ENCODE assay signal across 9 cellular contexts in genomic region chr2:241895732-241896641, GRCh38. TPM values are rescaled to one million over a fixed set of nuclear protein-coding genes. Genes with fewer than 3 reads are reported as not detected.
DNase-seq lines count a peak whose midpoint lies in the region; ATAC-seq and TF ChIP-seq lines count a peak whose summit lies in the region.
"Had no signal": no experiment of that assay in that cellular context is flagged by ENCODE, and none has a peak within 500 bp of the region (broad histone marks: within the 10 kb centered on the region; RNA-seq: fewer than 3 reads in every experiment).

No MANE protein-coding gene starts in this region.

- DNase-seq in DMS 273 (lab: John Stamatoyannopoulos, UW; ENCODE audit: unreplicated experiment), result peak; percentile 40
- no peak for DNase-seq in DMS 273 treated with DMSO at 0.1 percent for 48 hours (lab: John Stamatoyannopoulos, UW)
- peak; percentile 15 for DNase-seq in activated T-cell treated with anti-CD3 and anti-CD28 coated beads, Interleukin-2, amount 50 U/mL, for 1 hour
- peak; percentile 74 for DNase-seq in glutamatergic neuron
- DNase-seq in spleen, result peak; percentile 69
- no peak for DNase-seq in HK-2 (ENCODE audit: unreplicated experiment)

- TF ChIP-seq CTCF in glutamatergic neuron (IDR thresholded peaks at IDR 0.05; ENCODE audit: partially characterized antibody, unreplicated experiment) (no peak), spleen (IDR thresholded peaks at IDR 0.05 in 8 of 11, conservative IDR thresholded peaks at IDR 0.05 in 3 of 11) (no peak)

- WGBS in spleen, 5 donors, result 56 to 76% (median 72%) methylated on average over 5 to 25 of the region's 25 CpGs

- ATAC-seq in HG02840 (IDR thresholded peaks at IDR 0.05; ENCODE audit: low FRiP score, unreplicated experiment), result no peak
- no peak for ATAC-seq in GM18502 (IDR thresholded peaks at IDR 0.05; ENCODE audit: poor library complexity, unreplicated experiment)
- ATAC-seq: K562 had no signal

- no peak overlapping the region for H3K27ac Mint-ChIP-seq in glutamatergic neuron (ENCODE audit: unreplicated experiment)

- no peaks in the 10 kb centered on the region for H3K36me3 Mint-ChIP-seq in glutamatergic neuron (ENCODE audit: unreplicated experiment)

- peaks cover 0 to 27% (median 0%) of the 10 kb centered on the region in 6 donors for H3K36me3 ChIP-seq in spleen

- H3K4me1 Mint-ChIP-seq in glutamatergic neuron (ENCODE audit: low read depth, unreplicated experiment), result peaks cover 9% of the 10 kb centered on the region

- no peak overlapping the region for H3K4me3 Mint-ChIP-seq in glutamatergic neuron (ENCODE audit: unreplicated experiment)

- H3K9me3 ChIP-seq in spleen, result no peaks in the 10 kb centered on the region

- peaks cover 4% of the 10 kb centered on the region for H3K27me3 Mint-ChIP-seq in glutamatergic neuron (ENCODE audit: unreplicated experiment)

- no peak for TF ChIP-seq POLR2A in spleen (IDR thresholded peaks at IDR 0.05)

- intact Hi-C loops in spleen (cut with DNase I; ENCODE audit: low total_unique reads), result no loop called here

- H3K4me1 ChIP-seq in spleen, result peaks cover 0 to 23% (median 12%) of the 10 kb centered on the region in 6 donors

- no peak overlapping the region for H3K4me3 ChIP-seq in spleen
- H3K4me3 ChIP-seq: K562 had no signal

- no peaks in the 10 kb centered on the region for H3K27me3 ChIP-seq in spleen (replicated peaks in 1 of 7)

- H3K27ac ChIP-seq in spleen, result peak overlapping the region in 5 of 8 donors; percentile 13 to 77 (median 60)

- peaks cover 3% of the 10 kb centered on the region for H3K9me3 Mint-ChIP-seq in glutamatergic neuron (ENCODE audit: unreplicated experiment)

RNA-seq across cellular contexts. Expression of gene RTP5, which starts 26.5 kb away (rescaled TPM):
- total RNA-seq in glutamatergic neuron (ENCODE audit: unreplicated experiment), result not detected
- total RNA-seq in spleen, result 1 to 10 TPM in 4 of 7 donors, under 1 TPM in 3; 0.34 to 2.2 (median 1.0) TPM
- polyA plus RNA-seq in spleen, result under 1 TPM; 0.39 to 0.93 (median 0.49) TPM
- total RNA-seq: K562 had no signal
- polyA plus RNA-seq: K562 had no signal

RNA-seq across cellular contexts. Expression of gene PDCD1, which starts 37.3 kb away (rescaled TPM):
- total RNA-seq in glutamatergic neuron (ENCODE audit: unreplicated experiment) (not detected), spleen (1 to 10 TPM; 3.1 to 7.9 (median 5.4) TPM)
- polyA plus RNA-seq in spleen, result 1 to 10 TPM; 2.7 to 7.3 (median 5.2) TPM

Comparison
In these comparisons a context has a peak if more than half of its experiments do, and no peak if none do; other contexts are left out.
1. DNase-seq: peak in DMS 273 (single experiment), activated T-cell treated with anti-CD3 and anti-CD28 coated beads, Interleukin-2, amount 50 U/mL, for 1 hour (single experiment), glutamatergic neuron (single experiment) and spleen (single experiment); none in DMS 273 treated with DMSO at 0.1 percent for 48 hours (single experiment) and HK-2 (single experiment).